ENCODE assay signal across 18 cellular contexts in the genomic region with DNA sequence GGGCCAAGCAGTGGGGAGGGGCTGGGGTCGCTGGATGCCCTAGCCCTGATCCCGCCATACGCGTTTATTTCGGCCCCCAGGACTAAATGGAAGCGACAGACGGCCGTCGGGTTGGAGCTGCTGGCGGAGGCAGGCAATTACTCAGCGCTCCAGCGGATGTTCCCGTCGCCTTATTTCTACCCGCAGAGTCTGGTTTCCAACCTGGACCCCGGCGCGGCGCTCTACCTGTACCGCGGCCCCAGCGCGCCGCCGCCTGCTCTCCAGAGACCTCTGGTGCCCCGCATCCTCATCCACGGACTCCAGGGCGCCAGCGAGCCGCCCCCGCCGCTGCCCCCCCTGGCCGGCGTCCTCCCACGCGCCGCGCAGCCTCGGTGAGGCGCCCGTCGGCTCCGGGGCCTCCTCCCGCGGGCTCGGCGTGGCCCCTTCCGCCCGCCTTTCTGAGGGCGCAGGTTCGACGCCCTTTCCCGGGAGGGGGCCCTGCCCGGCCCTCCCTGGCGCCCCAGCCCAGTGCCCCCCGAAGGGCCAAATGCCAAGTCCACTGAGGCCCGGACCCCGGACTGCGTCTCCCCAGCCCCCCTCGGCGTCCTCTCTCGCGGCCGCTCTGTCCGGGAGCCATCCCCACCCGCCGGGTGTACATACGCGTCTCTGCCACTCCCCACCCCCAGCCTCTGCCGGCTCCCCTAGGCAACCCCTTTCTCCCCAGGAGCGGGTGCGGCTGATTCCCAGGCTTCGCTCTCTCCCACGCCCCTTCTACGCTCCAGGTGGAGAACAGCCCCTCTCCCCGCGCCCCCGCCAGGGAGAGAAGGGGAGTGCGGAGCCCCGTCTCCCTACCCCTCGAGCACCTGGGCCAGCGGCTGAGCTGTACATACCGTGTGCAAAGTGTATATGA. TPM values are rescaled to one million over a fixed set of nuclear protein-coding genes. Genes with fewer than 3 reads are reported as not detected.
DNase-seq lines count a peak whose midpoint lies in the region; ATAC-seq and TF ChIP-seq lines count a peak whose summit lies in the region.
"Had no signal": no experiment of that assay in that cellular context is flagged by ENCODE, and none has a peak within 500 bp of the region (broad histone marks: within the 10 kb centered on the region; RNA-seq: fewer than 3 reads in every experiment).

No MANE protein-coding gene starts in this region.

- POLR2A ChIA-PET in SK-N-SH (lab: Yijun Ruan, JAX): no interaction called here

- H3K27ac ChIP-seq in SK-N-SH (ENCODE audit: low read depth in 2 of 2, low read length in 1 of 2): no peak overlapping the region
- H3K27ac ChIP-seq: Peyer's patch, sigmoid colon, upper lobe of left lung, VCaP had no signal

- CTCF ChIA-PET in SK-N-SH (lab: Yijun Ruan, JAX): interaction anchor here (1.6 to 3.5 kb wide), 2 partner anchors 14 to 64 kb away, joined by 4 to 20 read pairs; no protein-coding TSS in a partner anchor

- no peaks in the 10 kb centered on the region for H3K79me2 ChIP-seq in SK-N-SH (ENCODE audit: insufficient read depth)

- H3K36me3 ChIP-seq in SK-N-SH (replicated peaks in 1 of 2; ENCODE audit: control insufficient read depth in 1 of 2, insufficient read depth in 2 of 2, low read length in 1 of 2): peaks cover 0 to 14% of the 10 kb centered on the region in 2 experiments

- TF ChIP-seq EP300 in SK-N-SH (IDR thresholded peaks at IDR 0.05; ENCODE audit: borderline replicate concordance in 1 of 2, low read depth in 1 of 2, low read length in 1 of 2): no peak

- H3K27ac Mint-ChIP-seq in stimulated activated naive CD8-positive, alpha-beta T cell treated with anti-CD3 and anti-CD28 coated beads, Interleukin-15, amount 100 ng/mL, for 72 hours: no peak overlapping the region
- H3K27ac Mint-ChIP-seq: stimulated activated effector memory CD8-positive, alpha-beta T cell treated with anti-CD3 and anti-CD28 coated beads, Interleukin-12 subunit alpha, Interleukin-12 subunit beta, amount 100 ng/mL, for 72 hours had no signal

- ATAC-seq in stimulated activated naive CD8-positive, alpha-beta T cell treated with anti-CD3 and anti-CD28 coated beads, Interleukin-15, amount 100 ng/mL, for 72 hours: peak; percentile 60
- ATAC-seq in stimulated activated naive CD8-positive, alpha-beta T cell treated with anti-CD3 and anti-CD28 coated beads, Interleukin-15, Interleukin-2, amounts not matched to agents 100 U/mL and 50 U/mL, for 24 hours: no peak
- ATAC-seq in HG03342 (IDR thresholded peaks at IDR 0.05; ENCODE audit: unreplicated experiment): no peak
- ATAC-seq: stimulated activated effector memory CD8-positive, alpha-beta T cell treated with anti-CD3 and anti-CD28 coated beads, Interleukin-12 subunit alpha, Interleukin-12 subunit beta, amount 100 ng/mL, for 72 hours had no signal

- H3F3A ChIP-seq in SK-N-SH (replicated peaks; ENCODE audit: insufficient read depth): no peaks in the 10 kb centered on the region

- peak overlapping the region in 1 of 2 donors; percentile 55 for H3K4me3 Mint-ChIP-seq in stimulated activated naive CD8-positive, alpha-beta T cell treated with anti-CD3 and anti-CD28 coated beads, Interleukin-15, amount 100 ng/mL, for 72 hours
- H3K4me3 Mint-ChIP-seq: stimulated activated effector memory CD8-positive, alpha-beta T cell treated with anti-CD3 and anti-CD28 coated beads, Interleukin-12 subunit alpha, Interleukin-12 subunit beta, amount 100 ng/mL, for 72 hours had no signal

- H3K27me3 Mint-ChIP-seq in stimulated activated naive CD8-positive, alpha-beta T cell treated with anti-CD3 and anti-CD28 coated beads, Interleukin-15, amount 100 ng/mL, for 72 hours: peaks cover 84% of the 10 kb centered on the region

- peaks cover 41% of the 10 kb centered on the region for H3K4me1 Mint-ChIP-seq in stimulated activated naive CD8-positive, alpha-beta T cell treated with anti-CD3 and anti-CD28 coated beads, Interleukin-15, amount 100 ng/mL, for 72 hours

- no peak overlapping the region for H3K4me2 ChIP-seq in SK-N-SH

- H2AFZ ChIP-seq in SK-N-SH (ENCODE audit: low read depth): no peak overlapping the region

- peaks cover 0 to 5% of the 10 kb centered on the region in 2 experiments; a peak in 1 of 4 replicates for H3K4me1 ChIP-seq in SK-N-SH (ENCODE audit: control insufficient read depth in 1 of 2, insufficient read depth in 2 of 2, low read depth in 1 of 2, low read length in 1 of 2)

- no peak for DNase-seq in stimulated activated naive CD8-positive, alpha-beta T cell treated with anti-CD3 and anti-CD28 coated beads, Interleukin-15, amount 100 ng/mL, for 72 hours
- no peak for DNase-seq in stimulated activated naive CD8-positive, alpha-beta T cell treated with anti-CD3 and anti-CD28 coated beads, Interleukin-15, Interleukin-2, amounts not matched to agents 100 U/mL and 50 U/mL, for 24 hours
- DNase-seq in SK-N-SH: peak; percentile 71
- DNase-seq in iPS-NIHi7 (ENCODE audit: extremely low spot score): peak; percentile 39
- DNase-seq in GOT3 (lab: John Stamatoyannopoulos, UW): no peak
- no peak for DNase-seq in GM20000 (ENCODE audit: low spot score)
- DNase-seq in stimulated activated CD4-positive, alpha-beta T cell treated with anti-CD3 and anti-CD28 coated beads, Interleukin-12 subunit alpha, Interleukin-12 subunit beta, amount 100 ng/mL, for 4 hours: no peak
- DNase-seq: activated naive CD4-positive, alpha-beta T cell; AML-193; DMS 273 treated with DMSO at 0.1 percent for 48 hours; NCI-H146; Peyer's patch; sigmoid colon; SW 1271 had no signal

- no peak for TF ChIP-seq RAD21 in SK-N-SH (IDR thresholded peaks at IDR 0.05; ENCODE audit: low read length)

- peaks cover 62% of the 10 kb centered on the region for H3K27me3 ChIP-seq in SK-N-SH (ENCODE audit: insufficient read depth)

- no peaks in the 10 kb centered on the region for H3K9me3 Mint-ChIP-seq in stimulated activated naive CD8-positive, alpha-beta T cell treated with anti-CD3 and anti-CD28 coated beads, Interleukin-15, amount 100 ng/mL, for 72 hours
- H3K9me3 Mint-ChIP-seq: stimulated activated effector memory CD8-positive, alpha-beta T cell treated with anti-CD3 and anti-CD28 coated beads, Interleukin-12 subunit alpha, Interleukin-12 subunit beta, amount 100 ng/mL, for 72 hours had no signal

- no peaks in the 10 kb centered on the region for H3K9me2 ChIP-seq in SK-N-SH

- no peak for TF ChIP-seq CTCF in SK-N-SH (IDR thresholded peaks at IDR 0.05)
- TF ChIP-seq CTCF in GM20000 (IDR thresholded peaks at IDR 0.05; ENCODE audit: extremely low read depth, missing control alignments): no peak

- 26% methylated on average over 14 of the region's 83 CpGs for WGBS in SK-N-SH (ENCODE audit: low lambda C conversion rate)

- H3K4me3 ChIP-seq in SK-N-SH (ENCODE audit: low read depth in 2 of 2, low read length in 1 of 2): no peak overlapping the region
- H3K4me3 ChIP-seq: Peyer's patch, sigmoid colon, upper lobe of left lung had no signal

- H4K20me1 ChIP-seq in SK-N-SH (ENCODE audit: insufficient read depth): peaks cover 40% of the 10 kb centered on the region

- H3K9ac ChIP-seq in SK-N-SH: no peak overlapping the region

- H3K9me3 ChIP-seq in SK-N-SH: no peaks in the 10 kb centered on the region
- H3K9me3 ChIP-seq: Peyer's patch, sigmoid colon, upper lobe of left lung had no signal

TF ChIP-seq in SK-N-SH, 30 proteins besides CTCF, POLR2A, EP300 and RAD21 (continues in another document):
- TF ChIP-seq CHD2 (IDR thresholded peaks at IDR 0.05; ENCODE audit: low read length, partially characterized antibody) (no peak), FOXJ3 (CRISPR knock-in tag; IDR thresholded peaks at IDR 0.05) (no peak), RXRA (IDR thresholded peaks at IDR 0.05; ENCODE audit: borderline replicate concordance, low read depth) (no peak), EZH2phosphoT487 (IDR thresholded peaks at IDR 0.05; ENCODE audit: borderline replicate concordance, low read depth) (no peak), GABPA (IDR thresholded peaks at IDR 0.05; ENCODE audit: low read depth) (no peak), TEAD4 (IDR thresholded peaks at IDR 0.05; ENCODE audit: borderline replicate concordance, insufficient read depth) (no peak), RFX5 (IDR thresholded peaks at IDR 0.05; ENCODE audit: low read length) (no peak), SIN3A (IDR thresholded peaks at IDR 0.05; ENCODE audit: borderline replicate concordance, low read depth, low read length) (no peak), TAF1 (IDR thresholded peaks at IDR 0.05; ENCODE audit: borderline replicate concordance, low read depth, low read length) (no peak), GATA2 (CRISPR knock-in tag; IDR thresholded peaks at IDR 0.05) (no peak), MEF2A (IDR thresholded peaks at IDR 0.05; ENCODE audit: borderline replicate concordance, low read depth) (no peak)
- TF ChIP-seq, protein P1, sequence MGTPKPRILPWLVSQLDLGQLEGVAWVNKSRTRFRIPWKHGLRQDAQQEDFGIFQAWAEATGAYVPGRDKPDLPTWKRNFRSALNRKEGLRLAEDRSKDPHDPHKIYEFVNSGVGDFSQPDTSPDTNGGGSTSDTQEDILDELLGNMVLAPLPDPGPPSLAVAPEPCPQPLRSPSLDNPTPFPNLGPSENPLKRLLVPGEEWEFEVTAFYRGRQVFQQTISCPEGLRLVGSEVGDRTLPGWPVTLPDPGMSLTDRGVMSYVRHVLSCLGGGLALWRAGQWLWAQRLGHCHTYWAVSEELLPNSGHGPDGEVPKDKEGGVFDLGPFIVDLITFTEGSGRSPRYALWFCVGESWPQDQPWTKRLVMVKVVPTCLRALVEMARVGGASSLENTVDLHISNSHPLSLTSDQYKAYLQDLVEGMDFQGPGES (IDR thresholded peaks at IDR 0.05; ENCODE audit: low read depth, low read length): no peak
- TF ChIP-seq, protein P2, sequence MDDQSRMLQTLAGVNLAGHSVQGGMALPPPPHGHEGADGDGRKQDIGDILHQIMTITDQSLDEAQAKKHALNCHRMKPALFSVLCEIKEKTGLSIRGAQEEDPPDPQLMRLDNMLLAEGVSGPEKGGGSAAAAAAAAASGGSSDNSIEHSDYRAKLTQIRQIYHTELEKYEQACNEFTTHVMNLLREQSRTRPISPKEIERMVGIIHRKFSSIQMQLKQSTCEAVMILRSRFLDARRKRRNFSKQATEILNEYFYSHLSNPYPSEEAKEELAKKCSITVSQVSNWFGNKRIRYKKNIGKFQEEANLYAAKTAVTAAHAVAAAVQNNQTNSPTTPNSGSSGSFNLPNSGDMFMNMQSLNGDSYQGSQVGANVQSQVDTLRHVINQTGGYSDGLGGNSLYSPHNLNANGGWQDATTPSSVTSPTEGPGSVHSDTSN (IDR thresholded peaks at IDR 0.05): no peak
- TF ChIP-seq, protein P3, sequence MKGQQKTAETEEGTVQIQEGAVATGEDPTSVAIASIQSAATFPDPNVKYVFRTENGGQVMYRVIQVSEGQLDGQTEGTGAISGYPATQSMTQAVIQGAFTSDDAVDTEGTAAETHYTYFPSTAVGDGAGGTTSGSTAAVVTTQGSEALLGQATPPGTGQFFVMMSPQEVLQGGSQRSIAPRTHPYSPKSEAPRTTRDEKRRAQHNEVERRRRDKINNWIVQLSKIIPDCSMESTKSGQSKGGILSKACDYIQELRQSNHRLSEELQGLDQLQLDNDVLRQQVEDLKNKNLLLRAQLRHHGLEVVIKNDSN (IDR thresholded peaks at IDR 0.05; ENCODE audit: borderline replicate concordance, low read depth): no peak

RNA-seq across cellular contexts. Expression of a gene that starts 7.0 kb away (rescaled TPM):
- polyA plus RNA-seq in SK-N-SH (2012; rRNA removed): not detected in 2 replicates
- polyA plus RNA-seq in SK-N-SH (2012; cell fraction: cytosol; rRNA removed): not detected in 2 replicates
- not detected in 2 replicates for polyA plus RNA-seq in SK-N-SH (2012; cell fraction: nucleus; rRNA removed)
- polyA plus RNA-seq: sigmoid colon had no signal

Comparison
In these comparisons a context has a peak if more than half of its experiments do, and no peak if none do; other contexts are left out.
1. DNase-seq: peak in SK-N-SH (single experiment) and iPS-NIHi7 (single experiment); none in stimulated activated naive CD8-positive, alpha-beta T cell treated with anti-CD3 and anti-CD28 coated beads, Interleukin-15, amount 100 ng/mL, for 72 hours (0 of 2), stimulated activated naive CD8-positive, alpha-beta T cell treated with anti-CD3 and anti-CD28 coated beads, Interleukin-15, Interleukin-2, amounts not matched to agents 100 U/mL and 50 U/mL, for 24 hours (single experiment), GOT3 (single experiment), GM20000 (single experiment) and stimulated activated CD4-positive, alpha-beta T cell treated with anti-CD3 and anti-CD28 coated beads, Interleukin-12 subunit alpha, Interleukin-12 subunit beta, amount 100 ng/mL, for 4 hours (single experiment).